Comparison of ENCODE assay signal across 8 cellular contexts in genomic region chr19:31348416-31349159, GRCh38. TPM values are rescaled to one million over a fixed set of nuclear protein-coding genes. Genes with fewer than 3 reads are reported as not detected.
A peak's percentile ranks its signal among the peaks of the same experiment; 100 is the strongest.
DNase-seq lines count a peak whose midpoint lies in the region; ATAC-seq, FAIRE-seq and TF ChIP-seq lines count a peak whose summit lies in the region.

No MANE protein-coding gene starts in this region.

- POLR2A ChIA-PET in A549 (lab: Yijun Ruan, JAX) = no interaction called here

- peak overlapping the region; percentile 72 for H3K27ac Mint-ChIP-seq in chondrocyte (ENCODE audit: unreplicated experiment)

- TF ChIP-seq POLR2A in A549 (IDR thresholded peaks at IDR 0.05; ENCODE audit: low read length) = no peak

- no peaks in the 10 kb centered on the region for H3K36me3 ChIP-seq in HUES6 (ENCODE audit: control insufficient read depth, insufficient read depth, low read length)
- H3K36me3 ChIP-seq in lung (ENCODE audit: control insufficient read depth in 2 of 2, insufficient read depth in 2 of 2, low read length in 2 of 2) = no peaks in the 10 kb centered on the region
- H3K36me3 ChIP-seq in urinary bladder (ENCODE audit: insufficient read depth) = no peaks in the 10 kb centered on the region

- H3K4me3 Mint-ChIP-seq in chondrocyte (ENCODE audit: unreplicated experiment) = peak overlapping the region; percentile 78

- peak overlapping the region; percentile 83 for H3K4me2 ChIP-seq in A549

- H3K4me1 Mint-ChIP-seq in chondrocyte (ENCODE audit: low read depth) = peaks cover 32% of the 10 kb centered on the region

- DNase-seq in A549 (ENCODE audit: low read depth in 1 of 2, low spot score in 1 of 2) (peak in 1 of 2 experiments; percentile 47), chondrocyte (ENCODE audit: low spot score) (no peak), lung (ENCODE audit: low spot score) (no peak)

- WGBS in A549 (ENCODE audit: missing lambda C conversion rate) = 30% methylated on average over 62 of the region's 63 CpGs
- 1 to 2% methylated on average over 51 to 63 of the region's 63 CpGs for WGBS in lung, 2 donors
- WGBS in urinary bladder = 1% methylated on average over 63 of the region's 63 CpGs

- H3K9ac ChIP-seq in HUES6 (ENCODE audit: low read length) = peak overlapping the region; percentile 64

- no peaks in the 10 kb centered on the region for H3K36me3 Mint-ChIP-seq in chondrocyte (ENCODE audit: low read depth)

- peaks cover 62% of the 10 kb centered on the region for H3K27me3 ChIP-seq in HUES6 (ENCODE audit: control insufficient read depth, insufficient read depth, low read length)
- H3K27me3 ChIP-seq in lung (ENCODE audit: control insufficient read depth, insufficient read depth) = no peaks in the 10 kb centered on the region

- ATAC-seq in A549 (peak; percentile 23 to 61; a peak in 5 of 6 replicates), lung (ENCODE audit: insufficient read depth, low FRiP score) (no peak), HG03342 (IDR thresholded peaks at IDR 0.05; ENCODE audit: unreplicated experiment) (no peak), GM19452 (IDR thresholded peaks at IDR 0.05; ENCODE audit: unreplicated experiment) (no peak), HG02885 (IDR thresholded peaks at IDR 0.05; ENCODE audit: poor library complexity, unreplicated experiment) (no peak)

- TF ChIP-seq RAD21 in A549 (conservative IDR thresholded peaks at IDR 0.05 in 1 of 2, IDR thresholded peaks at IDR 0.05 in 1 of 2) = no peak

- H3K4me1 ChIP-seq in A549 = peaks cover 4% of the 10 kb centered on the region; the same call in 1 of the 3 replicates
- peaks cover 29% of the 10 kb centered on the region for H3K4me1 ChIP-seq in HUES6 (ENCODE audit: control insufficient read depth, insufficient read depth, low read length)
- peaks cover 0 to 12% of the 10 kb centered on the region in 2 donors for H3K4me1 ChIP-seq in lung (ENCODE audit: control insufficient read depth in 2 of 2, insufficient read depth in 2 of 2, low read length in 2 of 2)
- peaks cover 2% of the 10 kb centered on the region for H3K4me1 ChIP-seq in urinary bladder (ENCODE audit: insufficient read depth)

- H3K9me3 Mint-ChIP-seq in chondrocyte (ENCODE audit: low read depth) = no peaks in the 10 kb centered on the region

- H3K4me3 ChIP-seq in A549 = peak overlapping the region; percentile 84
- H3K4me3 ChIP-seq in HUES6 (ENCODE audit: low read depth, low read length) = peak overlapping the region; percentile 69
- H3K4me3 ChIP-seq in lung = peak overlapping the region; percentile 86
- peak overlapping the region; percentile 89 for H3K4me3 ChIP-seq in urinary bladder (ENCODE audit: low read depth, low read length)

- no peak for FAIRE-seq in A549 (lab: Jason Lieb, UNC)

- CTCF ChIA-PET in A549 (lab: Yijun Ruan, JAX) = interaction anchor here (1.3 kb wide), 1 partner anchor 682 kb away, joined by 3 read pairs; no protein-coding TSS in a partner anchor

- H3K9me3 ChIP-seq in A549 (no peaks in the 10 kb centered on the region), HUES6 (ENCODE audit: control insufficient read depth, insufficient read depth, low read depth, low read length) (no peaks in the 10 kb centered on the region), lung (ENCODE audit: control insufficient read depth in 2 of 2, insufficient read depth in 1 of 2, low read length in 1 of 2) (peaks cover 0 to 4% of the 10 kb centered on the region in 2 donors)

- TF ChIP-seq CTCF in A549 (IDR thresholded peaks at IDR 0.05) (no peak), chondrocyte (IDR thresholded peaks at IDR 0.05) (no peak), lung (IDR thresholded peaks at IDR 0.05; ENCODE audit: control extremely low read depth, extremely low read depth) (no peak)

- H3K27me3 Mint-ChIP-seq in chondrocyte (ENCODE audit: low read depth) = peaks cover 11% of the 10 kb centered on the region

- TF ChIP-seq EP300 in A549 (IDR thresholded peaks at IDR 0.05) = no peak

- peak overlapping the region; percentile 85 to 90 for H3K27ac ChIP-seq in A549
- no peak overlapping the region for H3K27ac ChIP-seq in HUES6 (ENCODE audit: low read depth, low read length)
- peak overlapping the region; percentile 46 to 78 for H3K27ac ChIP-seq in lung (ENCODE audit: low read depth in 1 of 2, low read length in 1 of 2)
- H3K27ac ChIP-seq in urinary bladder (ENCODE audit: low read depth) = peak overlapping the region; percentile 90

TF ChIP-seq in A549, 52 proteins besides CTCF, POLR2A, EP300 and RAD21:
- TF ChIP-seq MAFK (IDR thresholded peaks at IDR 0.05; ENCODE audit: partially characterized antibody) = no peak
- no peak for TF ChIP-seq E2F6 (IDR thresholded peaks at IDR 0.05; ENCODE audit: borderline replicate concordance, low read depth)
- TF ChIP-seq HDAC2 (IDR thresholded peaks at IDR 0.05) = peak; percentile 72
- no peak for TF ChIP-seq EHF (CRISPR knock-in tag; IDR thresholded peaks at IDR 0.05)

RNA-seq across cellular contexts. Expression of gene TSHZ3, which starts 0.6 kb away (rescaled TPM):
- polyA plus RNA-seq in A549 (2011; rRNA removed) (0.92 and 1.7 TPM in 2 replicates), A549 (2017; fragmentation: RNase III; extraction: RNeasy Plus Mini Kit Qiagen cat#74134 plus additional on column Dnase treatment) (2.0 to 2.1 TPM (median 2.0 TPM) in 3 replicates), lung (1 to 10 TPM; 1.9 to 4.6 TPM), urinary bladder (24.7 TPM)
- 0.77 and 1.1 TPM in 2 replicates for polyA plus RNA-seq in A549 (2012; cell fraction: cytosol; rRNA removed)
- 1.6 and 1.9 TPM in 2 replicates for polyA plus RNA-seq in A549 (2012; cell fraction: nucleus; rRNA removed)
- polyA minus RNA-seq in A549 (2011; rRNA and poly(A)+ RNA removed) = 2.6 and 2.9 TPM in 2 replicates
- total RNA-seq in chondrocyte (15.3 to 23.3 TPM (median 17.0 TPM) in 3 replicates), lung (10 to 100 TPM in 1 of 2 donors, 1 to 10 TPM in 1; 9.4 to 12.9 TPM), urinary bladder (25.9 TPM)

Comparison
In these comparisons a context has a peak if more than half of its experiments do, and no peak if none do; other contexts are left out.
1. ATAC-seq: peak in A549 (2 of 2); none in lung (single experiment), HG03342 (single experiment), GM19452 (single experiment) and HG02885 (single experiment).
2. Peak in every context shown above with its lines, with median percentiles within 50 percentile points of each other: H3K4me3 ChIP-seq.